In the genomic region with DNA sequence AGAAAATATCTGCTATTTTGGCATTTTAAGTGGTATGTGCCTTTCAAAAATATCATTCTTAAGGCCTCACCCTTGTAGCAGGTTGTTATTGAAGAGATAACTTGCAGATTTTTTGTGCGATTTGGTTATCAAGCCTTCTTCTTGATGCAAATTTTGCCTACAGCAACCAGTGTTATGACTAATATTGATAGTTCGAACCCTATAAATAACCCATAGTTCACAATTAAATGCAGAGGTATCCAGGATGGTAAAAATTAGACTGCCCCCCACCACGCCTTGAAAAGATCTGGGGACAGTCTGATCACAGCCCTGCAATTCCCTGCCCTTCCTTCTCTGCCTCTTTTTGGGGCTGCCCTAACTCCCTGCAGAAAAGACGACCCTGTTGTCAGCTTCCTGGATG, we compare ENCODE assay signal across 17 cellular contexts.
DNase-seq lines count a peak whose midpoint lies in the region; ATAC-seq and TF ChIP-seq lines count a peak whose summit lies in the region.
"Had no signal": no experiment of that assay in that cellular context is flagged by ENCODE, and none has a peak within 500 bp of the region (broad histone marks: within the 10 kb centered on the region; RNA-seq: fewer than 3 reads in every experiment).

No MANE protein-coding gene starts in this region.

- no peaks in the 10 kb centered on the region for H3K9me3 ChIP-seq in DND-41 (ENCODE audit: insufficient read depth, low read length, severe bottlenecking)
- H3K9me3 ChIP-seq: BE2C, HAP-1 had no signal

- no peak overlapping the region for H3K9ac ChIP-seq in DND-41 (ENCODE audit: low read depth, low read length)

- no peak for TF ChIP-seq CTCF in DND-41 (IDR thresholded peaks at IDR 0.05; ENCODE audit: borderline replicate concordance, extremely low read depth, low read length, poor library complexity, severe bottlenecking)

- H2AFZ ChIP-seq in DND-41 (ENCODE audit: low read depth, low read length), result peak overlapping the region; percentile 13; the same call in 1 of the 2 replicates

- H3K27ac ChIP-seq in DND-41 (ENCODE audit: low read length), result peak overlapping the region; percentile 57

- ATAC-seq in DND-41 (ENCODE audit: insufficient read depth, low read depth) (0 out of 3 replicates have a peak, but pooled peaks have one; percentile 10), GM18511 (IDR thresholded peaks at IDR 0.05; ENCODE audit: unreplicated experiment) (peak; percentile 40), GM19395 (IDR thresholded peaks at IDR 0.05; ENCODE audit: unreplicated experiment) (peak; percentile 48), HG03432 (IDR thresholded peaks at IDR 0.05; ENCODE audit: unreplicated experiment) (peak; percentile 35)
- ATAC-seq: Panc1 had no signal

- H3K4me1 ChIP-seq in DND-41 (ENCODE audit: insufficient read depth, low read length), result peaks cover 53% of the 10 kb centered on the region
- H3K4me1 ChIP-seq: BE2C had no signal

- H3K79me2 ChIP-seq in DND-41 (ENCODE audit: insufficient read depth, low read length), result no peaks in the 10 kb centered on the region

- H3K27me3 ChIP-seq in DND-41 (ENCODE audit: insufficient read depth, low read length, poor library complexity), result no peaks in the 10 kb centered on the region
- H3K27me3 ChIP-seq: BE2C had no signal

- H3K4me3 ChIP-seq in DND-41 (ENCODE audit: low read depth in 1 of 2, low read length in 2 of 2), result no peak overlapping the region
- H3K4me3 ChIP-seq: HAP-1 had no signal

- no peaks in the 10 kb centered on the region for H4K20me1 ChIP-seq in DND-41 (ENCODE audit: insufficient read depth, low read length)

- H3K36me3 ChIP-seq in DND-41 (ENCODE audit: insufficient read depth, low read length), result no peaks in the 10 kb centered on the region
- H3K36me3 ChIP-seq: BE2C, HAP-1 had no signal

- no peak overlapping the region for H3K4me2 ChIP-seq in DND-41 (ENCODE audit: insufficient read depth, low read length)

- DNase-seq in DND-41 (no peak), cortex of kidney (lab: John Stamatoyannopoulos, UW) (no peak), NCI-H2081 (lab: John Stamatoyannopoulos, UW) (no peak), NCI-H82 (lab: John Stamatoyannopoulos, UW) (no peak), NCI-H1105 (lab: John Stamatoyannopoulos, UW) (no peak)
- DNase-seq: 8988T; BE2C; CD4-positive, alpha-beta T cell; Kasumi-1; NCI-H187 treated with DMSO at 0.1 percent for 48 hours; NCI-H446 treated with DMSO at 0.1 percent for 48 hours; SW 1271 had no signal
